Comparison of ENCODE assay signal across 12 cellular contexts in the genomic region with DNA sequence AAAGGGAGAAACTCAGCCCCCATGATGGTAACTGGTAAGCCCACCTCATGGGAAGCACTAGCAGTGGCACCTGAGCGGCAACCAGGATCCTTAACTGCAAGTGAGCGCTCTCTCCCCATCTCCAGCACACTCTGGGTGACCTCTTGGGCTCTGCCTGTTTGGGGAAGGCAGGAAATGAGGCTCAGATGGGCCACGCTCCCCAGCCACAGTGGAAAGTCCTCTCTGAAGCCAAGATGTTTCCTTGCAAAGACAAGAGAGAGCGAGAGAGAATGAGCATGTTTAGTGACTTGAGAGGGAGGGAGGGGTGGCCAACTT.
DNase-seq lines count a peak whose midpoint lies in the region; ATAC-seq, FAIRE-seq and TF ChIP-seq lines count a peak whose summit lies in the region.
"Had no signal": no experiment of that assay in that cellular context is flagged by ENCODE, and none has a peak within 500 bp of the region (broad histone marks: within the 10 kb centered on the region; RNA-seq: fewer than 3 reads in every experiment).

No MANE protein-coding gene starts in this region.

- peaks cover 45% of the 10 kb centered on the region for H3K4me1 Mint-ChIP-seq in activated naive CD4-positive, alpha-beta T cell treated with anti-CD3 and anti-CD28 coated beads, Interleukin-2, amount 10 ng/mL, durations not matched to agents 7 days and 5 days
- H3K4me1 Mint-ChIP-seq in brain: peaks cover 64% of the 10 kb centered on the region
- H3K4me1 Mint-ChIP-seq in mesothelial cell of epicardium: peaks cover 49% of the 10 kb centered on the region

- peak overlapping the region; percentile 14 for H3K4me3 Mint-ChIP-seq in activated naive CD4-positive, alpha-beta T cell treated with anti-CD3 and anti-CD28 coated beads, Interleukin-2, amount 10 ng/mL, durations not matched to agents 7 days and 5 days
- H3K4me3 Mint-ChIP-seq in brain (peak overlapping the region in 1 of 5 experiments; percentile 63), mesothelial cell of epicardium (no peak overlapping the region)

- CTCF ChIA-PET in activated naive CD4-positive, alpha-beta T cell treated with anti-CD3 and anti-CD28 coated beads, Interleukin-2, amount 10 ng/mL, durations not matched to agents 7 days and 5 days (lab: Charles Lee): interaction anchor here (1.0 to 2.1 kb wide), 5 partner anchors 9 to 38 kb away, joined by 3 to 11 read pairs (median 4); no protein-coding TSS in a partner anchor

- FAIRE-seq in urothelium cell line (lab: Jason Lieb, UNC): peak; percentile 70
- FAIRE-seq: small intestine had no signal

- TF ChIP-seq CTCF in brain (conservative IDR thresholded peaks at IDR 0.05) (no peak), mesothelial cell of epicardium (IDR thresholded peaks at IDR 0.05; ENCODE audit: unreplicated experiment) (no peak)

- DNase-seq in activated naive CD4-positive, alpha-beta T cell treated with anti-CD3 and anti-CD28 coated beads, Interleukin-2, amount 10 ng/mL, durations not matched to agents 7 days and 5 days: peak; percentile 21
- no peak for DNase-seq in activated naive CD4-positive, alpha-beta T cell treated with anti-CD3 and anti-CD28 coated beads, Interleukin-2, amount 50 U/mL, for 16 hours
- DNase-seq in mesothelial cell of epicardium (ENCODE audit: low spot score in 2 of 2, unreplicated experiment in 2 of 2): no peak
- no peak for DNase-seq in urothelium cell line (ENCODE audit: low spot score)
- no peak for DNase-seq in NCI-H2196 treated with DMSO at 0.1 percent for 48 hours (lab: John Stamatoyannopoulos, UW; ENCODE audit: unreplicated experiment)
- DNase-seq: NCI-H524 treated with DMSO at 0.1 percent for 48 hours, small intestine, testis had no signal

- no peaks in the 10 kb centered on the region for H3K36me3 Mint-ChIP-seq in activated naive CD4-positive, alpha-beta T cell treated with anti-CD3 and anti-CD28 coated beads, Interleukin-2, amount 10 ng/mL, durations not matched to agents 7 days and 5 days
- H3K36me3 Mint-ChIP-seq in brain (no peaks in the 10 kb centered on the region), mesothelial cell of epicardium (no peaks in the 10 kb centered on the region)
- H3K36me3 Mint-ChIP-seq: IgD-negative memory B cell had no signal

- ATAC-seq in GM18498 (IDR thresholded peaks at IDR 0.05; ENCODE audit: unreplicated experiment) (no peak), HG03135 (IDR thresholded peaks at IDR 0.05; ENCODE audit: unreplicated experiment) (no peak)

- H3K27ac Mint-ChIP-seq in activated naive CD4-positive, alpha-beta T cell treated with anti-CD3 and anti-CD28 coated beads, Interleukin-2, amount 10 ng/mL, durations not matched to agents 7 days and 5 days: no peak overlapping the region
- peak overlapping the region in 4 of 5 experiments; percentile 66 to 97 (median 92) for H3K27ac Mint-ChIP-seq in brain
- H3K27ac Mint-ChIP-seq in mesothelial cell of epicardium: peak overlapping the region; percentile 41

- peaks cover 99% of the 10 kb centered on the region for H3K27me3 Mint-ChIP-seq in activated naive CD4-positive, alpha-beta T cell treated with anti-CD3 and anti-CD28 coated beads, Interleukin-2, amount 10 ng/mL, durations not matched to agents 7 days and 5 days
- H3K27me3 Mint-ChIP-seq in brain: peaks cover 8% of the 10 kb centered on the region
- H3K27me3 Mint-ChIP-seq in mesothelial cell of epicardium (ENCODE audit: low read depth): peaks cover 36% of the 10 kb centered on the region

- no peaks in the 10 kb centered on the region for H3K9me3 Mint-ChIP-seq in activated naive CD4-positive, alpha-beta T cell treated with anti-CD3 and anti-CD28 coated beads, Interleukin-2, amount 10 ng/mL, durations not matched to agents 7 days and 5 days
- H3K9me3 Mint-ChIP-seq in brain: peaks cover 0 to 4% (median 1%) of the 10 kb centered on the region in 5 experiments
- no peaks in the 10 kb centered on the region for H3K9me3 Mint-ChIP-seq in mesothelial cell of epicardium
- H3K9me3 Mint-ChIP-seq: IgD-negative memory B cell had no signal
